In genomic region chr6:95087394-95088097, GRCh38 we compare ENCODE assay signal across 1 cellular context.
TF ChIP-seq lines count a peak whose summit lies in the region.

No MANE protein-coding gene starts in this region.

TF ChIP-seq in GM23338, 12 proteins besides CTCF, POLR2A, EP300 and RAD21 (continued from another document):
- TF ChIP-seq REST (IDR thresholded peaks at IDR 0.05; ENCODE audit: unreplicated experiment): no peak
- no peak for TF ChIP-seq ZNF114 (CRISPR knock-in tag; IDR thresholded peaks at IDR 0.05)
TF ChIP-seq in GM23338: peak in this region for 0.
